Comparison of ENCODE assay signal across 10 cellular contexts in genomic region chr13:110506859-110507566, GRCh38. TPM values are rescaled to one million over a fixed set of nuclear protein-coding genes. Genes with fewer than 3 reads are reported as not detected.
A peak's percentile ranks its signal among the peaks of the same experiment; 100 is the strongest.
DNase-seq lines count a peak whose midpoint lies in the region; ATAC-seq and TF ChIP-seq lines count a peak whose summit lies in the region.
"Had no signal": no experiment of that assay in that cellular context is flagged by ENCODE, and none has a peak within 500 bp of the region (broad histone marks: within the 10 kb centered on the region; RNA-seq: fewer than 3 reads in every experiment).

No MANE protein-coding gene starts in this region.

- H3K4me3 ChIP-seq in epithelial cell of esophagus (ENCODE audit: low read length) (no peak overlapping the region), mucosa of descending colon (no peak overlapping the region)

- intact Hi-C loops in mucosa of descending colon (cut with DNase I, micrococcal nuclease): no loop called here

- ATAC-seq in mucosa of descending colon (peak; percentile 79), GM19463 (IDR thresholded peaks at IDR 0.05; ENCODE audit: unreplicated experiment) (no peak)
- ATAC-seq: activated CD8-positive, alpha-beta T cell treated with anti-CD3 and anti-CD28 coated beads, Interleukin-2, amount 10 ng/mL, durations not matched to agents 7 days and 5 days had no signal

- no peaks in the 10 kb centered on the region for H3K36me3 ChIP-seq in mucosa of descending colon (ENCODE audit: low read depth)

- no peak for TF ChIP-seq CTCF in epithelial cell of esophagus (IDR thresholded peaks at IDR 0.05; ENCODE audit: insufficient read depth, low read depth, low read length, missing control alignments)
- no peak for TF ChIP-seq CTCF in mucosa of descending colon (IDR thresholded peaks at IDR 0.05)

- DNase-seq in NCI-H1092 treated with DMSO at 0.1 percent for 48 hours (lab: John Stamatoyannopoulos, UW): peak; percentile 57
- DNase-seq in NCI-H1092 (lab: John Stamatoyannopoulos, UW): no peak
- DNase-seq in epithelial cell of esophagus (ENCODE audit: low read depth): peak; percentile 54
- peak; percentile 85 to 96 (median 90) for DNase-seq in mucosa of descending colon
- peak; percentile 84 for DNase-seq in ureter (ENCODE audit: low spot score)
- no peak for DNase-seq in NCI-H1694 treated with DMSO at 0.1 percent for 48 hours (lab: John Stamatoyannopoulos, UW)
- DNase-seq in GDM1 (lab: John Stamatoyannopoulos, UW): no peak
- DNase-seq: activated CD8-positive, alpha-beta T cell treated with anti-CD3 and anti-CD28 coated beads, Interleukin-2, amount 10 ng/mL, durations not matched to agents 7 days and 5 days; KBM-7 had no signal

- H3K9me3 ChIP-seq in mucosa of descending colon: no peaks in the 10 kb centered on the region

- peaks cover 19% of the 10 kb centered on the region for H3K4me1 ChIP-seq in mucosa of descending colon (ENCODE audit: low read depth)

RNA-seq across cellular contexts. Expression of gene RAB20, which starts 54.5 kb away (rescaled TPM):
- total RNA-seq in mucosa of descending colon (10 to 100 TPM; 24.4 to 45.2 (median 33.7) TPM), ureter (35.4 TPM)

Comparison
In these comparisons a context has a peak if more than half of its experiments do, and no peak if none do; other contexts are left out.
1. DNase-seq: peak in NCI-H1092 treated with DMSO at 0.1 percent for 48 hours (single experiment), epithelial cell of esophagus (single experiment), mucosa of descending colon (3 of 3) and ureter (single experiment); none in NCI-H1092 (single experiment), NCI-H1694 treated with DMSO at 0.1 percent for 48 hours (single experiment) and GDM1 (single experiment).